In genomic region chr18:23230688-23231087, GRCh38 we compare ENCODE assay signal across 11 cellular contexts.
DNase-seq lines count a peak whose midpoint lies in the region; ATAC-seq and TF ChIP-seq lines count a peak whose summit lies in the region.
"Had no signal": no experiment of that assay in that cellular context is flagged by ENCODE, and none has a peak within 500 bp of the region (broad histone marks: within the 10 kb centered on the region; RNA-seq: fewer than 3 reads in every experiment).

No MANE protein-coding gene starts in this region.

- H4K12ac ChIP-seq in trophoblast cell (ENCODE audit: low read depth, low read length) = no peak overlapping the region

- H3K4me2 ChIP-seq in OCI-LY3 (ENCODE audit: low read length) (peak overlapping the region; percentile 31), trophoblast cell (ENCODE audit: low read length) (no peak overlapping the region)

- H3K23ac ChIP-seq in trophoblast cell (ENCODE audit: low read length) = no peak overlapping the region

- H3K79me2 ChIP-seq in OCI-LY3 (ENCODE audit: low read length) (no peaks in the 10 kb centered on the region), trophoblast cell (ENCODE audit: control insufficient read depth, insufficient read depth, low read length, poor library complexity) (no peaks in the 10 kb centered on the region)

- H3K4me1 ChIP-seq in CD4-positive, CD25-positive, alpha-beta regulatory T cell (ENCODE audit: control insufficient read depth, insufficient read depth, low read length, poor library complexity, severe bottlenecking) = peaks cover 36% of the 10 kb centered on the region
- H3K4me1 ChIP-seq in OCI-LY3 (ENCODE audit: low read length) (peaks cover 73% of the 10 kb centered on the region), esophagus muscularis mucosa (peaks cover 41 to 62% (median 57%) of the 10 kb centered on the region in 4 donors), trophoblast cell (ENCODE audit: control insufficient read depth in 1 of 2, insufficient read depth in 2 of 2, low read length in 2 of 2) (peaks cover 9 to 11% of the 10 kb centered on the region in 2 experiments), HAP-1 (no peaks in the 10 kb centered on the region)

- H4K8ac ChIP-seq in trophoblast cell (ENCODE audit: low read depth, low read length) = no peak overlapping the region

- H2BK12ac ChIP-seq in trophoblast cell (ENCODE audit: low read length) = peak overlapping the region; percentile 39

- H3K36me3 Mint-ChIP-seq in CD4-positive, CD25-positive, alpha-beta regulatory T cell = no peaks in the 10 kb centered on the region
- H3K36me3 Mint-ChIP-seq: activated naive CD4-positive, alpha-beta T cell treated with anti-CD3 and anti-CD28 coated beads, Interleukin-2, amount 50 U/mL, for 24 hours had no signal

- TF ChIP-seq POLR2A in esophagus muscularis mucosa (IDR thresholded peaks at IDR 0.05; ENCODE audit: low read depth) = no peak

- no peak overlapping the region for H2BK120ac ChIP-seq in trophoblast cell (ENCODE audit: insufficient read depth, low read length, poor library complexity)

- ATAC-seq in CD4-positive, CD25-positive, alpha-beta regulatory T cell (ENCODE audit: low read depth in 2 of 2) = no peak
- ATAC-seq in HG02885 (IDR thresholded peaks at IDR 0.05; ENCODE audit: poor library complexity, unreplicated experiment) = no peak

- no peaks in the 10 kb centered on the region for H3K9me3 Mint-ChIP-seq in CD4-positive, CD25-positive, alpha-beta regulatory T cell
- H3K9me3 Mint-ChIP-seq: activated naive CD4-positive, alpha-beta T cell treated with anti-CD3 and anti-CD28 coated beads, Interleukin-2, amount 50 U/mL, for 24 hours; mesothelial cell of epicardium had no signal

- no peaks in the 10 kb centered on the region for H3K27me3 ChIP-seq in CD4-positive, CD25-positive, alpha-beta regulatory T cell (ENCODE audit: control insufficient read depth, insufficient read depth, low read length)
- peaks cover 4% of the 10 kb centered on the region; the same call in 1 of the 2 replicates for H3K27me3 ChIP-seq in OCI-LY3 (ENCODE audit: low read depth, low read length)
- H3K27me3 ChIP-seq in esophagus muscularis mucosa = no peaks in the 10 kb centered on the region
- no peaks in the 10 kb centered on the region for H3K27me3 ChIP-seq in trophoblast cell (ENCODE audit: insufficient read depth, low read length)
- no peaks in the 10 kb centered on the region for H3K27me3 ChIP-seq in HAP-1 (ENCODE audit: low read depth)

- no peak overlapping the region for H3K14ac ChIP-seq in trophoblast cell (ENCODE audit: low read length)

- DNase-seq in CD4-positive, CD25-positive, alpha-beta regulatory T cell = no peak
- no peak for DNase-seq in esophagus muscularis mucosa (ENCODE audit: extremely low spot score)
- DNase-seq in trophoblast cell = no peak
- DNase-seq in NAMALWA (ENCODE audit: low spot score) = no peak
- DNase-seq in HAP-1 (ENCODE audit: low spot score in 2 of 2) = no peak
- no peak for DNase-seq in retina
- DNase-seq: NCI-H226 had no signal

- peak overlapping the region; percentile 50 for H3K4ac ChIP-seq in trophoblast cell (ENCODE audit: low read depth, low read length)

- H3K4me1 Mint-ChIP-seq in CD4-positive, CD25-positive, alpha-beta regulatory T cell = peaks cover 11 to 37% (median 21%) of the 10 kb centered on the region in 4 donors

- H3K36me3 ChIP-seq in CD4-positive, CD25-positive, alpha-beta regulatory T cell (ENCODE audit: control insufficient read depth, insufficient read depth, low read length) = no peaks in the 10 kb centered on the region
- H3K36me3 ChIP-seq in OCI-LY3 (replicated peaks; ENCODE audit: low read depth, low read length) (peaks cover 34% of the 10 kb centered on the region), esophagus muscularis mucosa (no peaks in the 10 kb centered on the region), trophoblast cell (ENCODE audit: control insufficient read depth in 1 of 2, insufficient read depth in 2 of 2, low read length in 2 of 2) (no peaks in the 10 kb centered on the region), HAP-1 (replicated peaks) (no peaks in the 10 kb centered on the region; the same call in 1 of the 2 replicates)

- H3K18ac ChIP-seq in trophoblast cell (ENCODE audit: low read length) = no peak overlapping the region

- peak overlapping the region in 2 of 3 donors; percentile 93 to 95 for H3K27ac Mint-ChIP-seq in CD4-positive, CD25-positive, alpha-beta regulatory T cell
- H3K27ac Mint-ChIP-seq: mesothelial cell of epicardium had no signal

- peak overlapping the region; percentile 52 for H3K4me3 ChIP-seq in CD4-positive, CD25-positive, alpha-beta regulatory T cell (ENCODE audit: low read depth, low read length)
- H3K4me3 ChIP-seq in OCI-LY3 (ENCODE audit: low read length) (peak overlapping the region; percentile 2; the same call in 1 of the 2 replicates), esophagus muscularis mucosa (no peak overlapping the region), trophoblast cell (ENCODE audit: low read depth, low read length) (no peak overlapping the region), HAP-1 (no peak overlapping the region)

- peak overlapping the region; percentile 89 for H3K27ac ChIP-seq in CD4-positive, CD25-positive, alpha-beta regulatory T cell (ENCODE audit: insufficient read depth, low read length, poor library complexity, severe bottlenecking)
- H3K27ac ChIP-seq in OCI-LY3 (ENCODE audit: low read length) (peak overlapping the region; percentile 85), esophagus muscularis mucosa (replicated peaks in 1 of 4) (peak overlapping the region; percentile 30 to 72 (median 54)), trophoblast cell (ENCODE audit: low read depth, low read length) (no peak overlapping the region)

- no peak for TF ChIP-seq CTCF in OCI-LY3 (IDR thresholded peaks at IDR 0.05; ENCODE audit: low read depth, low read length)
- TF ChIP-seq CTCF in esophagus muscularis mucosa (IDR thresholded peaks at IDR 0.05) = no peak

- peak overlapping the region; percentile 38 for H2AK5ac ChIP-seq in trophoblast cell (ENCODE audit: low read length)

- H3K79me1 ChIP-seq in trophoblast cell (ENCODE audit: low read length) = peaks cover 5% of the 10 kb centered on the region

- peak overlapping the region; percentile 13 for H4K91ac ChIP-seq in trophoblast cell (ENCODE audit: low read depth, low read length)

- peak overlapping the region; percentile 30; the same call in 1 of the 2 replicates for H3K9ac ChIP-seq in OCI-LY3 (ENCODE audit: low read length)
- no peak overlapping the region for H3K9ac ChIP-seq in trophoblast cell (ENCODE audit: low read length)

- no peak overlapping the region for H2BK5ac ChIP-seq in trophoblast cell (ENCODE audit: low read depth, low read length, poor library complexity)

- no peaks in the 10 kb centered on the region for H3K9me3 ChIP-seq in CD4-positive, CD25-positive, alpha-beta regulatory T cell (ENCODE audit: control insufficient read depth in 2 of 2, low read length in 2 of 2)
- H3K9me3 ChIP-seq in OCI-LY3 (ENCODE audit: insufficient read depth, low read length) (no peaks in the 10 kb centered on the region), esophagus muscularis mucosa (no peaks in the 10 kb centered on the region), trophoblast cell (ENCODE audit: insufficient read depth, low read depth, low read length) (no peaks in the 10 kb centered on the region), HAP-1 (no peaks in the 10 kb centered on the region)

- H4K20me1 ChIP-seq in OCI-LY3 (ENCODE audit: insufficient read depth, low read length) = no peaks in the 10 kb centered on the region

- in situ Hi-C loops in HAP-1 (cut with MboI; ENCODE audit: low sequenced_read_pairs) = no loop called here

- intact Hi-C loops in esophagus muscularis mucosa (cut with DNase I) = loop anchor here (10.0 kb wide), 1 partner anchor 124 kb away; no protein-coding TSS in a partner anchor

- H2AFZ ChIP-seq in OCI-LY3 (ENCODE audit: low read depth, low read length) = no peak overlapping the region
- no peak overlapping the region for H2AFZ ChIP-seq in trophoblast cell (ENCODE audit: insufficient read depth, low read length, poor library complexity)

- peak overlapping the region in 2 of 4 donors; percentile 6 to 33 for H3K4me3 Mint-ChIP-seq in CD4-positive, CD25-positive, alpha-beta regulatory T cell
- H3K4me3 Mint-ChIP-seq: mesothelial cell of epicardium had no signal

- no peak for TF ChIP-seq EP300 in esophagus muscularis mucosa (IDR thresholded peaks at IDR 0.05)

- H3K27me3 Mint-ChIP-seq in CD4-positive, CD25-positive, alpha-beta regulatory T cell = no peaks in the 10 kb centered on the region
- H3K27me3 Mint-ChIP-seq: activated naive CD4-positive, alpha-beta T cell treated with anti-CD3 and anti-CD28 coated beads, Interleukin-2, amount 50 U/mL, for 24 hours had no signal

- WGBS in esophagus muscularis mucosa = 69% methylated on average over 2 of the region's 4 CpGs
- no CpG with 5 or more reads among the region's 4 CpGs for WGBS in trophoblast cell (ENCODE audit: extremely low coverage, insufficient coverage, insufficient read length)

Comparison
In these comparisons a context has a peak if more than half of its experiments do, and no peak if none do; other contexts are left out.
1. H3K4me3 ChIP-seq: peak in CD4-positive, CD25-positive, alpha-beta regulatory T cell (single experiment) and OCI-LY3 (single experiment); none in esophagus muscularis mucosa (0 of 4), trophoblast cell (single experiment) and HAP-1 (single experiment).